ENCODE assay signal across 18 cellular contexts in genomic region chr9:89372979-89373378, GRCh38. TPM values are rescaled to one million over a fixed set of nuclear protein-coding genes. Genes with fewer than 3 reads are reported as not detected.
DNase-seq lines count a peak whose midpoint lies in the region; ATAC-seq, FAIRE-seq and TF ChIP-seq lines count a peak whose summit lies in the region.
"Had no signal": no experiment of that assay in that cellular context is flagged by ENCODE, and none has a peak within 500 bp of the region (broad histone marks: within the 10 kb centered on the region; RNA-seq: fewer than 3 reads in every experiment).

No MANE protein-coding gene starts in this region.

- FAIRE-seq in GM12878 (lab: Jason Lieb, UNC) = no peak
- FAIRE-seq: endometrium, GM19239 had no signal

- peaks cover 22% of the 10 kb centered on the region for H3K36me3 Mint-ChIP-seq in T-helper 1 cell treated with Interleukin-12 subunit alpha and Interleukin-12 subunit beta and Interleukin-4 antibody, amounts not matched to agents 30 μg/mL and 1 μg/mL, for 36 hours (ENCODE audit: low read depth)
- H3K36me3 Mint-ChIP-seq in progenitor cell of endocrine pancreas (ENCODE audit: insufficient read depth) = no peaks in the 10 kb centered on the region

- TF ChIP-seq CTCF in Panc1 (IDR thresholded peaks at IDR 0.05) = no peak
- no peak for TF ChIP-seq CTCF in GM12878 (IDR thresholded peaks at IDR 0.05 in 2 of 3, conservative IDR thresholded peaks at IDR 0.05 in 1 of 3; ENCODE audit: control insufficient read depth in 2 of 3, extremely low read depth in 1 of 3, insufficient read depth in 1 of 3, low read depth in 3 of 3, low read length in 3 of 3)
- TF ChIP-seq CTCF in progenitor cell of endocrine pancreas (IDR thresholded peaks at IDR 0.05; ENCODE audit: unreplicated experiment) = no peak
- no peak for TF ChIP-seq CTCF in suprapubic skin (IDR thresholded peaks at IDR 0.05)

- H3K79me2 ChIP-seq in GM12878 (ENCODE audit: control insufficient read depth, insufficient read depth, low read length) = no peaks in the 10 kb centered on the region
- H3K79me2 ChIP-seq: parathyroid adenoma had no signal

- no peak overlapping the region for H3K9ac ChIP-seq in GM12878 (ENCODE audit: control insufficient read depth, insufficient read depth, low read length)
- H3K9ac ChIP-seq: parathyroid adenoma had no signal

- H3K27ac ChIP-seq in Panc1 (ENCODE audit: low read length) = no peak overlapping the region
- no peak overlapping the region for H3K27ac ChIP-seq in GM12878 (ENCODE audit: control insufficient read depth, insufficient read depth)
- H3K27ac ChIP-seq in suprapubic skin = no peak overlapping the region
- H3K27ac ChIP-seq: 22Rv1, parathyroid adenoma, PC-9, upper lobe of left lung had no signal

- H3K9me3 Mint-ChIP-seq in T-helper 1 cell treated with Interleukin-12 subunit alpha and Interleukin-12 subunit beta and Interleukin-4 antibody, amounts not matched to agents 30 μg/mL and 1 μg/mL, for 36 hours = no peaks in the 10 kb centered on the region
- H3K9me3 Mint-ChIP-seq in progenitor cell of endocrine pancreas (ENCODE audit: low read depth) = no peaks in the 10 kb centered on the region

- in situ Hi-C loops in Panc1 (cut with HindIII; ENCODE audit: low pct_unique_long_range_greater_than_20kb, low sequenced_read_pairs) (no loop called here), GM12878 (cut with MboI) (no loop called here)

- H3K36me3 ChIP-seq in Panc1 (ENCODE audit: control insufficient read depth, insufficient read depth, low read length) (no peaks in the 10 kb centered on the region), GM12878 (ENCODE audit: control insufficient read depth in 2 of 2, insufficient read depth in 2 of 2, low read length in 1 of 2) (peaks cover 4 to 5% of the 10 kb centered on the region in 2 experiments; a peak in 3 of 4 replicates), suprapubic skin (peaks cover 11% of the 10 kb centered on the region)

- BruUV-seq in Panc1 (replicated peaks; lab: Mats Ljungman, UMichigan) (no TSS peak), GM12878 (replicated peaks; lab: Mats Ljungman, UMichigan) (no TSS peak)

- 79% methylated on average over 8 of the region's 8 CpGs for WGBS in GM12878 (ENCODE audit: insufficient coverage, insufficient replicate concordance, low lambda C conversion rate, missing lambda C conversion rate)
- WGBS in suprapubic skin = 96% methylated on average over 7 of the region's 8 CpGs

- DNase-seq in T-helper 1 cell (no peak), Panc1 (ENCODE audit: low read depth, low spot score) (no peak), GM12878 (ENCODE audit: low read depth, low spot score) (no peak), progenitor cell of endocrine pancreas (ENCODE audit: low spot score, unreplicated experiment) (no peak), HuH-7.5 (ENCODE audit: low spot score) (no peak), NCI-H510A treated with DMSO at 0.1 percent for 48 hours (lab: John Stamatoyannopoulos, UW) (no peak), suprapubic skin (ENCODE audit: low spot score in 2 of 2) (no peak)
- DNase-seq: amniotic stem cell, C1 segment of cervical spinal cord, NCI-H2029 treated with DMSO at 0.1 percent for 48 hours had no signal

- H3K4me1 Mint-ChIP-seq in T-helper 1 cell treated with Interleukin-12 subunit alpha and Interleukin-12 subunit beta and Interleukin-4 antibody, amounts not matched to agents 30 μg/mL and 1 μg/mL, for 36 hours (ENCODE audit: low read depth) = peaks cover 27% of the 10 kb centered on the region
- H3K4me1 Mint-ChIP-seq in progenitor cell of endocrine pancreas (ENCODE audit: low read depth) = no peaks in the 10 kb centered on the region

- RAD21 ChIA-PET in GM12878 (lab: Charles Lee; ENCODE audit: unreplicated experiment) = interaction anchor here (2.3 kb wide), 1 partner anchor 176 kb away, joined by 7 read pairs; no protein-coding TSS in a partner anchor

- intact Hi-C loops in Panc1 (cut with micrococcal nuclease; ENCODE audit: unreplicated experiment) (loop anchor here (10.0 kb wide), 1 partner anchor 172 kb away; no protein-coding TSS in a partner anchor), GM12878 (cut with micrococcal nuclease; ENCODE audit: unreplicated experiment) (no loop called here)

- TF ChIP-seq POLR2A in GM12878 (IDR thresholded peaks at IDR 0.05; ENCODE audit: low read depth, low read length) = no peak
- TF ChIP-seq POLR2A in suprapubic skin (IDR thresholded peaks at IDR 0.05) = no peak

- H3K27me3 ChIP-seq in Panc1 (ENCODE audit: control insufficient read depth, insufficient read depth, low read length) (no peaks in the 10 kb centered on the region), GM12878 (replicated peaks in 1 of 2; ENCODE audit: control insufficient read depth in 2 of 2, insufficient read depth in 2 of 2, low read length in 1 of 2) (no peaks in the 10 kb centered on the region), suprapubic skin (no peaks in the 10 kb centered on the region)
- H3K27me3 ChIP-seq: upper lobe of left lung had no signal

- POLR2A ChIA-PET in Panc1 (lab: Charles Lee) (no interaction called here), GM12878 (lab: Charles Lee) (no interaction called here)

- H3K4me3 ChIP-seq in Panc1 (ENCODE audit: low read depth in 2 of 2, low read length in 2 of 2) = no peak overlapping the region
- H3K4me3 ChIP-seq in GM12878 = no peak overlapping the region
- H3K4me3 ChIP-seq in suprapubic skin = no peak overlapping the region
- H3K4me3 ChIP-seq: PC-9, smooth muscle cell, upper lobe of left lung had no signal

- H3K4me3 Mint-ChIP-seq in T-helper 1 cell treated with Interleukin-12 subunit alpha and Interleukin-12 subunit beta and Interleukin-4 antibody, amounts not matched to agents 30 μg/mL and 1 μg/mL, for 36 hours = no peak overlapping the region
- no peak overlapping the region for H3K4me3 Mint-ChIP-seq in progenitor cell of endocrine pancreas (ENCODE audit: low read depth)

- H3K4me1 ChIP-seq in Panc1 (ENCODE audit: control insufficient read depth, insufficient read depth, low read length) = no peaks in the 10 kb centered on the region
- peaks cover 15% of the 10 kb centered on the region for H3K4me1 ChIP-seq in GM12878 (ENCODE audit: control insufficient read depth, insufficient read depth, low read length)
- H3K4me1 ChIP-seq in suprapubic skin = peaks cover 3% of the 10 kb centered on the region
- H3K4me1 ChIP-seq: parathyroid adenoma had no signal

- H3K4me2 ChIP-seq in GM12878 (ENCODE audit: control insufficient read depth, insufficient read depth) = no peak overlapping the region
- H3K4me2 ChIP-seq: PC-9, smooth muscle cell had no signal

- H3K9me3 ChIP-seq in Panc1 (ENCODE audit: control insufficient read depth, insufficient read depth, low read depth, low read length) (no peaks in the 10 kb centered on the region), GM12878 (replicated peaks; ENCODE audit: control insufficient read depth, insufficient read depth, low read length) (no peaks in the 10 kb centered on the region), suprapubic skin (no peaks in the 10 kb centered on the region)
- H3K9me3 ChIP-seq: upper lobe of left lung had no signal

- ATAC-seq in Panc1 = 0 out of 2 replicates have a peak, but pooled peaks have one; percentile 7
- peak; percentile 13 for ATAC-seq in GM12878

- no peaks in the 10 kb centered on the region for H3K27me3 Mint-ChIP-seq in T-helper 1 cell treated with Interleukin-12 subunit alpha and Interleukin-12 subunit beta and Interleukin-4 antibody, amounts not matched to agents 30 μg/mL and 1 μg/mL, for 36 hours (ENCODE audit: low read depth)
- no peaks in the 10 kb centered on the region for H3K27me3 Mint-ChIP-seq in progenitor cell of endocrine pancreas

- no peaks in the 10 kb centered on the region; the same call in 1 of the 2 replicates for H4K20me1 ChIP-seq in GM12878 (ENCODE audit: control insufficient read depth, insufficient read depth)

- peak overlapping the region; percentile 69 for H3K27ac Mint-ChIP-seq in T-helper 1 cell treated with Interleukin-12 subunit alpha and Interleukin-12 subunit beta and Interleukin-4 antibody, amounts not matched to agents 30 μg/mL and 1 μg/mL, for 36 hours
- peak overlapping the region; percentile 73 for H3K27ac Mint-ChIP-seq in progenitor cell of endocrine pancreas

- TF ChIP-seq EP300 in GM12878 (IDR thresholded peaks at IDR 0.05; ENCODE audit: borderline replicate concordance in 1 of 2, control insufficient read depth in 1 of 2, low read depth in 2 of 2, low read length in 2 of 2) (no peak), suprapubic skin (IDR thresholded peaks at IDR 0.05) (no peak)

- H2AFZ ChIP-seq in GM12878 (ENCODE audit: control insufficient read depth, low read depth, low read length) = no peak overlapping the region
- H2AFZ ChIP-seq: parathyroid adenoma, PC-9 had no signal

- SMC1A ChIA-PET in GM12878 (lab: Charles Lee; ENCODE audit: uncharacterized antibody, unreplicated experiment) = interaction anchor here (1.3 kb wide), 1 partner anchor 176 kb away, joined by 5 read pairs; no protein-coding TSS in a partner anchor

- TF ChIP-seq RAD21 in GM12878 (IDR thresholded peaks at IDR 0.05; ENCODE audit: insufficient read depth, low read depth, low read length) = no peak

- CTCF ChIA-PET in Panc1 (lab: Charles Lee) = no interaction called here
- CTCF ChIA-PET in GM12878 (lab: Yijun Ruan, JAX) = interaction anchor here (3.7 kb wide), 1 partner anchor 176 kb away, joined by 42 read pairs; no protein-coding TSS in a partner anchor

TF ChIP-seq in GM12878, 131 proteins besides CTCF, POLR2A, EP300 and RAD21:
- TF ChIP-seq NR2C1 (IDR thresholded peaks at IDR 0.05) = no peak
- peak; percentile 8; the same call in 1 of the 2 replicates for TF ChIP-seq POLR2AphosphoS5 (IDR thresholded peaks at IDR 0.05; ENCODE audit: low read length)

RNA-seq across cellular contexts. Expression of gene SECISBP2, which starts 54.7 kb away (rescaled TPM):
- total RNA-seq in Panc1 (2021; ENCODE audit: unreplicated experiment) (17.7 TPM), GM12878 (2014; rRNA removed) (31.6 and 36.7 TPM in 2 replicates), GM12878 (2014; rRNA removed; fragmentation: Illumina TruSeq; extraction: Trizol) (38.2 and 39.7 TPM in 2 replicates), GM12878 (2021) (24.7 and 32.3 TPM in 2 replicates), progenitor cell of endocrine pancreas (73.5 and 75.7 TPM in 2 replicates), suprapubic skin (100 to 1,000 TPM in 1 of 4 donors, 10 to 100 TPM in 3; 43.6 to 111 (median 60.8) TPM)
- polyA plus RNA-seq in Panc1 (2012; ENCODE audit: insufficient read length) = 16.7 TPM
- total RNA-seq in GM12878 (2013; cell fraction: nucleolus; rRNA removed) = 321 and 348 TPM in 2 replicates
- 20.6 TPM for polyA plus RNA-seq in GM12878 (2011; ENCODE audit: low read depth)
- polyA plus RNA-seq in GM12878 (2011; rRNA removed) (50.5 and 60.7 TPM in 2 replicates), GM12878 (2014; fragmentation: Illumina TruSeq; extraction: Trizol) (48.3 and 67.1 TPM in 2 replicates), GM12878 (2014; fragmentation: Nextera tagmentation; extraction: Ambion mirVana) (1 to 10 TPM; 4.6 to 6.6 TPM), GM12878 (2014; rRNA removed) (31.0 and 36.8 TPM in 2 replicates), GM12878 (2016; fragmentation: Nextera tagmentation; extraction: Ambion mirVana) (10 to 100 TPM; 22.5 to 27.4 TPM)
- 24.4 and 28.6 TPM in 2 replicates for polyA plus RNA-seq in GM12878 (2011; cell fraction: cytosol; rRNA removed)
- 145 and 161 TPM in 2 replicates for polyA plus RNA-seq in GM12878 (2011; cell fraction: nucleus; rRNA removed)
- 25.4 and 30.0 TPM in 2 replicates for polyA plus RNA-seq in GM12878 (2012)
- polyA minus RNA-seq in GM12878 (2011; rRNA and poly(A)+ RNA removed) = 34.5 and 34.8 TPM in 2 replicates
- 8.3 and 12.6 TPM in 2 replicates for polyA minus RNA-seq in GM12878 (2011; cell fraction: cytosol; rRNA and poly(A)+ RNA removed)
- 43.3 and 71.2 TPM in 2 replicates for polyA minus RNA-seq in GM12878 (2011; cell fraction: nucleus; rRNA and poly(A)+ RNA removed)
